ENCODE assay signal across 26 cellular contexts in the genomic region with DNA sequence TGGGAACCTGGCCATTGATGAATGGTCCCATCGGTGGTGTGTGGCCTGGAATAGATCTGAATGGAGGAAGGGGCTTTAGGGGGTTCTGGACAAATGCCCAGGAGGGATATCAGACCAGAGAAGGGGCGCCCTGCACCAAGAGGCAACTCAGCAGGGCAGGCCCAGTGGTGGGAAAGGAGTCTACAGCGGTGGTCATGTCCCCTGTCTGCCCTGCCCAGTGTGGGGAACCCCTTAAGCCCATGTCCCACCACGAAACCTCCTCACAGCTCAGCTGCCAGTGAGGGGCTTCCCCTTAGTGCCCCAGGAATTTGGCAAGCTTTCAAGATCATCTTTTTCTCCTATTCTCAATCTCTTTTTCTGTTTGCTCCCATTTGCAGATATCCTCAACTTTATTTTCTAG. TPM values are rescaled to one million over a fixed set of nuclear protein-coding genes. Genes with fewer than 3 reads are reported as not detected.
A peak's percentile ranks its signal among the peaks of the same experiment; 100 is the strongest.
DNase-seq lines count a peak whose midpoint lies in the region; ATAC-seq, FAIRE-seq and TF ChIP-seq lines count a peak whose summit lies in the region.
"Had no signal": no experiment of that assay in that cellular context is flagged by ENCODE, and none has a peak within 500 bp of the region (broad histone marks: within the 10 kb centered on the region; RNA-seq: fewer than 3 reads in every experiment).

No MANE protein-coding gene starts in this region.

- H3K9me3 ChIP-seq in Caco-2 (no peaks in the 10 kb centered on the region), K562 (replicated peaks; ENCODE audit: control insufficient read depth, insufficient read depth, low read depth, low read length) (no peaks in the 10 kb centered on the region)
- H3K9me3 ChIP-seq: breast epithelium, HAP-1 had no signal

- H3K4me1 ChIP-seq in Caco-2 (no peaks in the 10 kb centered on the region), K562 (replicated peaks in 1 of 2; ENCODE audit: control insufficient read depth in 2 of 2, insufficient read depth in 2 of 2, low read length in 2 of 2) (peaks cover 0 to 10% of the 10 kb centered on the region in 2 experiments; a peak in 2 of 5 replicates)
- H3K4me1 ChIP-seq: breast epithelium had no signal

- H3K9ac ChIP-seq in K562 (ENCODE audit: insufficient read depth in 1 of 2, low read depth in 2 of 2, low read length in 2 of 2), result no peak overlapping the region

- H2AFZ ChIP-seq in K562 (ENCODE audit: low read depth, low read length), result no peak overlapping the region

- H3K36me3 Mint-ChIP-seq in Caco-2 (ENCODE audit: insufficient read depth, unreplicated experiment) (no peaks in the 10 kb centered on the region), neural crest cell (ENCODE audit: low read depth) (peaks cover 2% of the 10 kb centered on the region)
- H3K36me3 Mint-ChIP-seq: activated CD4-positive, alpha-beta memory T cell treated with anti-CD3 and anti-CD28 coated beads for 36 hours; activated naive CD4-positive, alpha-beta T cell treated with anti-CD3 and anti-CD28 coated beads, Interleukin-2, amount 50 U/mL, for 24 hours; CD4-positive, CD25-positive, alpha-beta regulatory T cell had no signal

- ATAC-seq in K562, result peak; percentile 38; the same call in 1 of the 3 replicates
- ATAC-seq: HepG2, left cardiac atrium had no signal

- in situ Hi-C loops in K562 (cut with MboI), result no loop called here

- no peak overlapping the region for H3K27ac ChIP-seq in K562 (ENCODE audit: extremely low read depth, low read depth, low read length)
- H3K27ac ChIP-seq: breast epithelium, HL-60, skin epidermis had no signal

- no peaks in the 10 kb centered on the region for H3K9me1 ChIP-seq in K562 (ENCODE audit: control insufficient read depth, insufficient read depth, low read length)

- no peak for TF ChIP-seq POLR2A in K562 (conservative IDR thresholded peaks at IDR 0.05)

- CTCF ChIA-PET in Caco-2 (lab: Charles Lee) (no interaction called here), K562 (lab: Yijun Ruan, JAX; ENCODE audit: low intra/inter-chr PET ratio) (no interaction called here)

- BruUV-seq in Caco-2 (replicated peaks; lab: Mats Ljungman, UMichigan), result no TSS peak
- no TSS peak for BruUV-seq in K562 (replicated peaks; lab: Mats Ljungman, UMichigan)

- H3K4me3 Mint-ChIP-seq in Caco-2 (ENCODE audit: unreplicated experiment) (no peak overlapping the region), neural crest cell (no peak overlapping the region)
- H3K4me3 Mint-ChIP-seq: activated CD4-positive, alpha-beta memory T cell treated with anti-CD3 and anti-CD28 coated beads for 36 hours; activated naive CD4-positive, alpha-beta T cell treated with anti-CD3 and anti-CD28 coated beads, Interleukin-2, amount 50 U/mL, for 24 hours; CD4-positive, CD25-positive, alpha-beta regulatory T cell had no signal

- no peak for TF ChIP-seq RAD21 in K562 (CRISPR knock-in tag; conservative IDR thresholded peaks at IDR 0.05 in 1 of 2, IDR thresholded peaks at IDR 0.05 in 1 of 2)

- DNase-seq in Caco-2, result no peak
- DNase-seq in MV-4-11 (lab: John Stamatoyannopoulos, UW), result peak; percentile 37
- no peak for DNase-seq in K562 (ENCODE audit: extremely low read depth in 1 of 4, low spot score in 3 of 4)
- DNase-seq in neural crest cell (ENCODE audit: low read depth, low spot score), result no peak
- DNase-seq in NCI-H1694 treated with DMSO at 0.1 percent for 48 hours (lab: John Stamatoyannopoulos, UW), result no peak
- DNase-seq in NCI-H2081 (lab: John Stamatoyannopoulos, UW), result no peak
- no peak for DNase-seq in DMS153 treated with DMSO at 0.1 percent for 48 hours (lab: John Stamatoyannopoulos, UW; ENCODE audit: unreplicated experiment)
- DNase-seq in GM10266 (ENCODE audit: extremely low spot score), result no peak
- DNase-seq: activated CD4-positive, alpha-beta memory T cell treated with anti-CD3 and anti-CD28 coated beads for 36 hours; AML-193; CD4-positive, CD25-positive, alpha-beta regulatory T cell; hypothalamus; Kasumi-1; left cardiac atrium; NCI-H1436; NCI-H2107; NCI-H748 treated with DMSO at 0.1 percent for 48 hours; stimulated activated naive CD4-positive, alpha-beta T cell had no signal

- TF ChIP-seq EP300 in K562 (IDR thresholded peaks at IDR 0.05; ENCODE audit: low read length), result no peak

- intact Hi-C loops in Caco-2 (cut with micrococcal nuclease; ENCODE audit: unreplicated experiment) (no loop called here), K562 (cut with micrococcal nuclease) (no loop called here)

- WGBS in K562 (ENCODE audit: insufficient coverage, low coverage, missing lambda C conversion rate), result 23% methylated on average over 4 of the region's 4 CpGs

- H3K27me3 Mint-ChIP-seq in Caco-2 (ENCODE audit: insufficient read depth, unreplicated experiment), result no peaks in the 10 kb centered on the region
- no peaks in the 10 kb centered on the region for H3K27me3 Mint-ChIP-seq in neural crest cell (ENCODE audit: low read depth)
- H3K27me3 Mint-ChIP-seq: activated naive CD4-positive, alpha-beta T cell treated with anti-CD3 and anti-CD28 coated beads, Interleukin-2, amount 50 U/mL, for 24 hours had no signal

- no peaks in the 10 kb centered on the region for H3K79me2 ChIP-seq in K562 (ENCODE audit: control insufficient read depth, insufficient read depth, low read length)

- H3K4me3 ChIP-seq in Caco-2 (ENCODE audit: low read depth, low read length) (no peak overlapping the region), K562 (no peak overlapping the region)
- H3K4me3 ChIP-seq: breast epithelium, HAP-1, skin epidermis had no signal

- no peak overlapping the region for H3K4me2 ChIP-seq in K562 (ENCODE audit: insufficient read depth, low read length)

- H4K20me1 ChIP-seq in K562 (replicated peaks; ENCODE audit: control insufficient read depth, insufficient read depth, low read length), result no peaks in the 10 kb centered on the region

- no peaks in the 10 kb centered on the region for H3K9me3 Mint-ChIP-seq in Caco-2 (ENCODE audit: unreplicated experiment)
- H3K9me3 Mint-ChIP-seq in neural crest cell, result peaks cover 10% of the 10 kb centered on the region
- H3K9me3 Mint-ChIP-seq: activated CD4-positive, alpha-beta memory T cell treated with anti-CD3 and anti-CD28 coated beads for 36 hours; activated naive CD4-positive, alpha-beta T cell treated with anti-CD3 and anti-CD28 coated beads, Interleukin-2, amount 50 U/mL, for 24 hours; CD4-positive, CD25-positive, alpha-beta regulatory T cell had no signal

- H3K36me3 ChIP-seq in Caco-2 (ENCODE audit: control insufficient read depth, insufficient read depth, low read length), result no peaks in the 10 kb centered on the region
- no peaks in the 10 kb centered on the region for H3K36me3 ChIP-seq in K562 (ENCODE audit: control insufficient read depth, insufficient read depth, low read length)
- H3K36me3 ChIP-seq: breast epithelium, HAP-1 had no signal

- H3K4me1 Mint-ChIP-seq in Caco-2 (ENCODE audit: low read depth, unreplicated experiment) (peaks cover 7% of the 10 kb centered on the region), neural crest cell (peaks cover 20% of the 10 kb centered on the region)

- TF ChIP-seq CTCF in Caco-2 (IDR thresholded peaks at IDR 0.05; ENCODE audit: insufficient read depth in 1 of 2, low read depth in 1 of 2, low read length in 1 of 2, severe bottlenecking in 1 of 2, unreplicated experiment in 1 of 2), result no peak
- TF ChIP-seq CTCF in K562 (IDR thresholded peaks at IDR 0.05 in 2 of 3, conservative IDR thresholded peaks at IDR 0.05 in 1 of 3; ENCODE audit: insufficient read depth in 2 of 3, low read depth in 1 of 3, low read length in 3 of 3), result no peak
- no peak for TF ChIP-seq CTCF in neural crest cell (conservative IDR thresholded peaks at IDR 0.05)
- no peak for TF ChIP-seq CTCF in GM10266 (IDR thresholded peaks at IDR 0.05; ENCODE audit: control insufficient read depth, insufficient read depth, low read depth, missing control alignments)

- FAIRE-seq in K562 (lab: Jason Lieb, UNC), result no peak
- FAIRE-seq: GM12891, HepG2, TTC549 had no signal

- H3K27me3 ChIP-seq in Caco-2 (replicated peaks; ENCODE audit: control insufficient read depth, insufficient read depth, low read length) (no peaks in the 10 kb centered on the region), K562 (ENCODE audit: control insufficient read depth in 2 of 2, insufficient read depth in 2 of 2, low read length in 2 of 2) (no peaks in the 10 kb centered on the region)
- H3K27me3 ChIP-seq: breast epithelium had no signal

- POLR2A ChIA-PET in Caco-2 (lab: Charles Lee) (no interaction called here), K562 (lab: Yijun Ruan, JAX) (interaction anchor here (2.0 kb wide), 1 partner anchor 12 kb away, joined by 5 read pairs; no protein-coding TSS in a partner anchor)

- peak overlapping the region; percentile 63 for H3K27ac Mint-ChIP-seq in Caco-2 (ENCODE audit: unreplicated experiment)
- H3K27ac Mint-ChIP-seq in neural crest cell (ENCODE audit: unreplicated experiment), result peak overlapping the region; percentile 89
- H3K27ac Mint-ChIP-seq: activated CD4-positive, alpha-beta memory T cell treated with anti-CD3 and anti-CD28 coated beads for 36 hours; activated naive CD4-positive, alpha-beta T cell treated with anti-CD3 and anti-CD28 coated beads, Interleukin-2, amount 50 U/mL, for 24 hours had no signal

TF ChIP-seq in K562, 482 proteins besides CTCF, POLR2A, EP300 and RAD21 (continues in another document):
- TF ChIP-seq ZNF77 (CRISPR knock-in tag; IDR thresholded peaks at IDR 0.05) (no peak), ZSCAN32 (CRISPR knock-in tag; IDR thresholded peaks at IDR 0.05) (no peak), ZNF707 (CRISPR knock-in tag; conservative IDR thresholded peaks at IDR 0.05) (no peak)

RNA-seq across cellular contexts. Expression of gene CCSER2, which starts 14.1 kb away (rescaled TPM):
- total RNA-seq in Caco-2 (2022) (23.1 and 28.3 TPM in 2 replicates), K562 (2014; rRNA removed) (5.6 and 6.7 TPM in 2 replicates), K562 (2014; rRNA removed; fragmentation: Illumina TruSeq; extraction: Trizol) (12.0 and 13.9 TPM in 2 replicates), K562 (2015; rRNA removed; fragmentation: Illumina TruSeq; extraction: Trizol) (11.6 and 13.1 TPM in 2 replicates), K562 (2021) (14.1 and 15.1 TPM in 2 replicates), neural crest cell (37.5 and 47.4 TPM in 2 replicates)
- total RNA-seq in K562 (2011; cell fraction: chromatin; rRNA removed; ENCODE audit: low replicate concordance), result 14.7 and 55.1 TPM in 2 replicates
- 6.0 and 8.9 TPM in 2 replicates for total RNA-seq in K562 (2011; cell fraction: nucleolus; rRNA removed)
- total RNA-seq in K562 (2011; cell fraction: nucleoplasm; rRNA removed), result 11.3 and 12.2 TPM in 2 replicates
- polyA plus RNA-seq in K562 (2011; rRNA removed) (14.8 and 16.7 TPM in 2 replicates), K562 (2014; fragmentation: Illumina TruSeq; extraction: Trizol) (7.0 and 9.7 TPM in 2 replicates), K562 (2014; fragmentation: Nextera tagmentation; extraction: Ambion mirVana) (1 to 10 TPM; 2.7 to 2.9 TPM), K562 (2014; rRNA removed) (3.1 and 4.0 TPM in 2 replicates)
- polyA plus RNA-seq in K562 (2011; cell fraction: cytosol; rRNA removed), result 3.2 and 6.6 TPM in 2 replicates
- polyA plus RNA-seq in K562 (2011; cell fraction: nucleus; rRNA removed), result 4.8 and 9.8 TPM in 2 replicates
- polyA plus RNA-seq in K562 (2012), result 5.9 and 7.7 TPM in 2 replicates
- polyA minus RNA-seq in K562 (2011; rRNA and poly(A)+ RNA removed), result 31.4 and 46.2 TPM in 2 replicates
- polyA minus RNA-seq in K562 (2011; cell fraction: cytosol; rRNA and poly(A)+ RNA removed), result 10.7 and 26.6 TPM in 2 replicates
- 18.3 and 50.9 TPM in 2 replicates for polyA minus RNA-seq in K562 (2011; cell fraction: nucleus; rRNA and poly(A)+ RNA removed)
